9 cellular contexts compared by ENCODE assay signal in the genomic region with DNA sequence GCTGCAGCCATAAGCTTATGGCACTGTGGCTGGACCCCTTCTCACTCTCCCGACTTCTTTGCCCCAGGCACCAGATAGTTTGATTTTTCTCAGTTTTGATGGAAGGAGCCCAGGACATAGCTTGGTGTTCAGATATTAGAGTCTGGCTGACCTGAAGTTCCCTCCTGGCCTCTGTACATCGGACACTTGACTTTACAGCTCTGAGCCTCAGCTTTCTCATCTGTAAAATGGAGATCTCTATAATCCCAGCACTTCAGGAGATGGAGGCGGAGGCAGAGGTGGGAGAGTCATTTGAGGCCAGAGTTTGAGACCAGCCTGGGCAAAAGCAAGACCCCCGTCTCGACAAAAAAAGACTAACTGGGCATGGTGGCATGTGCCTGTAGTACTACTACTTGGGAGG. TPM values are rescaled to one million over a fixed set of nuclear protein-coding genes. Genes with fewer than 3 reads are reported as not detected.
A peak's percentile ranks its signal among the peaks of the same experiment; 100 is the strongest.
DNase-seq lines count a peak whose midpoint lies in the region; ATAC-seq and TF ChIP-seq lines count a peak whose summit lies in the region.
"Had no signal": no experiment of that assay in that cellular context is flagged by ENCODE, and none has a peak within 500 bp of the region (broad histone marks: within the 10 kb centered on the region; RNA-seq: fewer than 3 reads in every experiment).

No MANE protein-coding gene starts in this region.

- no peak for TF ChIP-seq EP300 in sigmoid colon (IDR thresholded peaks at IDR 0.05)

- peak overlapping the region; percentile 85 for H3K9ac ChIP-seq in SK-N-MC (ENCODE audit: insufficient read length)

- H3K36me3 ChIP-seq in SK-N-MC (ENCODE audit: insufficient read depth, low read length) (peaks cover 6% of the 10 kb centered on the region; the same call in 1 of the 2 replicates), sigmoid colon (peaks cover under 1 to 21% (median 10%) of the 10 kb centered on the region in 4 donors)

- peaks cover 0 to 24% (median 15%) of the 10 kb centered on the region in 4 donors for H3K4me1 ChIP-seq in sigmoid colon

- no peaks in the 10 kb centered on the region for H3K27me3 ChIP-seq in sigmoid colon

- DNase-seq in GM12865 (ENCODE audit: low read depth) (no peak), SK-N-MC (ENCODE audit: low read depth, low spot score) (no peak), fibroblast of the aortic adventitia (ENCODE audit: low read depth) (no peak), sigmoid colon (no peak), islet precursor cell (no peak), GM10248 (ENCODE audit: extremely low spot score) (no peak)
- no peak for DNase-seq in effector CD8-positive, alpha-beta T cell (lab: John Stamatoyannopoulos, UW)
- DNase-seq: SIG-M5 had no signal

- TF ChIP-seq POLR2A in sigmoid colon (IDR thresholded peaks at IDR 0.05) = no peak

- TF ChIP-seq CTCF in GM12865 (IDR thresholded peaks at IDR 0.05; ENCODE audit: insufficient read depth, low read depth, low read length, missing control alignments) = no peak
- TF ChIP-seq CTCF in fibroblast of the aortic adventitia (IDR thresholded peaks at IDR 0.05; ENCODE audit: insufficient read depth, low read length) = no peak
- TF ChIP-seq CTCF in sigmoid colon (IDR thresholded peaks at IDR 0.05) = no peak
- TF ChIP-seq CTCF in GM10248 (IDR thresholded peaks at IDR 0.05; ENCODE audit: control extremely low read depth, extremely low read depth, low read depth, missing control alignments) = no peak

- H3K4me3 ChIP-seq in GM12865 (ENCODE audit: low read depth, low read length) = peak overlapping the region; percentile 67
- H3K4me3 ChIP-seq in SK-N-MC = peak overlapping the region; percentile 96
- peak overlapping the region; percentile 95 for H3K4me3 ChIP-seq in fibroblast of the aortic adventitia (ENCODE audit: low read depth, low read length)
- H3K4me3 ChIP-seq in sigmoid colon = peak overlapping the region; percentile 68 to 89 (median 74)

- POLR2A ChIA-PET in GM10248 (lab: Yijun Ruan, JAX) = interaction anchor here (0.5 to 1.4 kb wide), 2 partner anchors 171 to 230 kb away, joined by 3 to 8 read pairs; no protein-coding TSS in a partner anchor

- CTCF ChIA-PET in GM10248 (lab: Yijun Ruan, JAX) = interaction anchor here (0.9 to 2.2 kb wide), 5 partner anchors 9 to 230 kb away, joined by 4 to 7 read pairs (median 6); a partner anchor contains a TSS

- H3K27ac ChIP-seq in SK-N-MC (no peak overlapping the region), sigmoid colon (peak overlapping the region in 1 of 4 donors; percentile 76)

- H3K9me3 ChIP-seq in SK-N-MC (ENCODE audit: low read depth, low read length) (no peaks in the 10 kb centered on the region), sigmoid colon (no peaks in the 10 kb centered on the region)

- intact Hi-C loops in sigmoid colon (cut with DNase I) = no loop called here

- ATAC-seq in GM18858 (IDR thresholded peaks at IDR 0.05; ENCODE audit: unreplicated experiment) = no peak

- WGBS in sigmoid colon, 2 donors = 70 to 90% methylated on average over 5 of the region's 5 CpGs

RNA-seq across cellular contexts. Expression of a gene that starts 0.9 kb away (rescaled TPM):
- total RNA-seq in fibroblast of the aortic adventitia (ENCODE audit: low replicate concordance) (12.5 and 16.6 TPM in 2 replicates), sigmoid colon (10 to 100 TPM; 15.0 to 33.5 (median 21.4) TPM)
- 10 to 100 TPM; 38.4 to 88.2 (median 65.7) TPM for polyA plus RNA-seq in sigmoid colon

RNA-seq across cellular contexts. Expression of a gene that starts 1.0 kb away (rescaled TPM):
- total RNA-seq in fibroblast of the aortic adventitia (ENCODE audit: low replicate concordance) (1.5 and 1.8 TPM in 2 replicates), sigmoid colon (1 to 10 TPM in 3 of 4 donors, under 1 TPM in 1; 0.99 to 3.6 (median 1.3) TPM)
- 1 to 10 TPM; 1.8 to 9.0 (median 3.2) TPM for polyA plus RNA-seq in sigmoid colon

RNA-seq across cellular contexts. Expression of a gene that starts 30.0 kb away (rescaled TPM):
- 0.27 TPM in 1 of 2 replicates, not detected in the other for total RNA-seq in fibroblast of the aortic adventitia (ENCODE audit: low replicate concordance)
- not detected for total RNA-seq in sigmoid colon
- under 1 TPM in 1 of 3 donors, not detected in 2; 0.16 TPM for polyA plus RNA-seq in sigmoid colon

RNA-seq across cellular contexts. Expression of a gene that starts 31.3 kb away (rescaled TPM):
- total RNA-seq in fibroblast of the aortic adventitia (ENCODE audit: low replicate concordance) = 0.90 and 1.6 TPM in 2 replicates
- not detected for total RNA-seq in sigmoid colon
- 1 to 10 TPM; 2.5 to 5.4 (median 2.9) TPM for polyA plus RNA-seq in sigmoid colon

RNA-seq across cellular contexts. Expression of a gene that starts 45.4 kb away (rescaled TPM):
- total RNA-seq in fibroblast of the aortic adventitia (ENCODE audit: low replicate concordance) (8.3 and 12.7 TPM in 2 replicates), sigmoid colon (10 to 100 TPM in 3 of 4 donors, 1 to 10 TPM in 1; 7.9 to 14.6 (median 12.1) TPM)
- 10 to 100 TPM; 10.2 to 46.2 (median 11.3) TPM for polyA plus RNA-seq in sigmoid colon
